ENCODE assay signal across 12 cellular contexts in the genomic region with DNA sequence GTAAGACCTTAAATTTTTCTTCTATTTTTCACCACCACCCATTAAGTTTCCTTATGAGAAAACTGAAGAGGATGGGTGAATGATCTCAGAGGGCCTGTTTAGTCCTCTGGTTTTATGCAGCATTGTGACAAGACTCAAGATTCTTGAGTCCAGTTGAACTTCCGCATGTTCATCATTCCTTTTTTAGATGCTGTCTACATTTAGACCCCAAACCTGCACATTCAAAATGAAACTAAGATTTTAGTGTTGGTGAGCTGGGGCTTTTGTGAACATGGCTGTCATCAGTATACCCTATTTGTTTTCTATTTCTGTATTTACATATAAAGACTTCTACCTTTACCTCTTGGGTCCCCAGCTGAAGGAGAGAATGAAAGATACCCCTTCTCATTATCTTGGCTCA. TPM values are rescaled to one million over a fixed set of nuclear protein-coding genes. Genes with fewer than 3 reads are reported as not detected.
DNase-seq lines count a peak whose midpoint lies in the region; ATAC-seq and TF ChIP-seq lines count a peak whose summit lies in the region.
"Had no signal": no experiment of that assay in that cellular context is flagged by ENCODE, and none has a peak within 500 bp of the region (broad histone marks: within the 10 kb centered on the region; RNA-seq: fewer than 3 reads in every experiment).

No MANE protein-coding gene starts in this region.

- TF ChIP-seq CTCF in GM20000 (IDR thresholded peaks at IDR 0.05; ENCODE audit: extremely low read depth, missing control alignments) (no peak), VCaP (conservative IDR thresholded peaks at IDR 0.05) (no peak)
- no peak for TF ChIP-seq CTCF in CD8-positive, alpha-beta T cell (IDR thresholded peaks at IDR 0.05)

- intact Hi-C loops in right cardiac atrium (cut with DNase I), result loop anchor here in 3 of 4 donors (2.0 to 5.0 kb wide), 2 partner anchors 179 kb away; no protein-coding TSS in a partner anchor
- intact Hi-C loops in CD8-positive, alpha-beta T cell (cut with DNase I, micrococcal nuclease), result loop anchor here in 1 of 2 experiments (5.0 kb wide), 1 partner anchor 429 kb away; no protein-coding TSS in a partner anchor

- ATAC-seq in GM18517 (IDR thresholded peaks at IDR 0.05; ENCODE audit: unreplicated experiment), result peak; percentile 82
- ATAC-seq in HG03064 (IDR thresholded peaks at IDR 0.05; ENCODE audit: low read depth, unreplicated experiment), result peak; percentile 51
- ATAC-seq in right cardiac atrium, result no peak
- ATAC-seq in CD8-positive, alpha-beta T cell, result no peak

- peaks cover 23% of the 10 kb centered on the region for H3K4me1 Mint-ChIP-seq in CD8-positive, alpha-beta T cell (ENCODE audit: low read depth)

- peak; percentile 80 for DNase-seq in GM20000 (ENCODE audit: low spot score)
- no peak for DNase-seq in right cardiac atrium
- no peak for DNase-seq in T1000 (lab: John Stamatoyannopoulos, UW)
- DNase-seq in CD8-positive, alpha-beta T cell, result no peak
- DNase-seq in stimulated activated CD4-positive, alpha-beta T cell treated with anti-CD3 and anti-CD28 coated beads, Interleukin-2, amount 100 ng/mL, for 48 hours, result no peak
- DNase-seq: activated naive CD4-positive, alpha-beta T cell treated with Interleukin-2 at 50 U/mL for 16 hours; DMS153 had no signal

- POLR2A ChIA-PET in CD8-positive, alpha-beta T cell (lab: Charles Lee), result interaction anchor here (0.7 to 1.7 kb wide), 2 partner anchors 21 to 180 kb away, joined by 3 to 8 read pairs; no protein-coding TSS in a partner anchor

- H3K27ac Mint-ChIP-seq in CD8-positive, alpha-beta T cell, result no peak overlapping the region

- H3K27ac ChIP-seq in VCaP (peak overlapping the region; percentile 77), right cardiac atrium (ENCODE audit: low read length) (no peak overlapping the region)
- H3K27ac ChIP-seq in CD8-positive, alpha-beta T cell (ENCODE audit: low read depth, low read length), result no peak overlapping the region

- H3K36me3 Mint-ChIP-seq in CD8-positive, alpha-beta T cell, result no peaks in the 10 kb centered on the region

- WGBS in right cardiac atrium, result 97% methylated on average over 1 of the region's 1 CpG

- H3K4me3 Mint-ChIP-seq in CD8-positive, alpha-beta T cell, result no peak overlapping the region

- no peaks in the 10 kb centered on the region for H3K4me1 ChIP-seq in right cardiac atrium (ENCODE audit: control insufficient read depth, insufficient read depth, low read length)
- H3K4me1 ChIP-seq in CD8-positive, alpha-beta T cell (ENCODE audit: insufficient read depth, low read length), result peaks cover 21% of the 10 kb centered on the region

- H3K4me3 ChIP-seq in right cardiac atrium (ENCODE audit: low read length), result no peak overlapping the region
- H3K4me3 ChIP-seq in CD8-positive, alpha-beta T cell (ENCODE audit: low read depth, low read length), result no peak overlapping the region

- H3K9me3 Mint-ChIP-seq in CD8-positive, alpha-beta T cell, result no peaks in the 10 kb centered on the region

- H3K36me3 ChIP-seq in CD8-positive, alpha-beta T cell (ENCODE audit: insufficient read depth, low read length), result no peaks in the 10 kb centered on the region

- H3K27me3 Mint-ChIP-seq in CD8-positive, alpha-beta T cell (ENCODE audit: low read depth), result no peaks in the 10 kb centered on the region

- no peaks in the 10 kb centered on the region for H3K27me3 ChIP-seq in right cardiac atrium (ENCODE audit: control insufficient read depth, insufficient read depth)
- no peaks in the 10 kb centered on the region for H3K27me3 ChIP-seq in CD8-positive, alpha-beta T cell (ENCODE audit: insufficient read depth, low read length)

- no peaks in the 10 kb centered on the region for H3K9me3 ChIP-seq in right cardiac atrium (ENCODE audit: control insufficient read depth, low read length)
- no peaks in the 10 kb centered on the region for H3K9me3 ChIP-seq in CD8-positive, alpha-beta T cell (ENCODE audit: low read length)

- CTCF ChIA-PET in CD8-positive, alpha-beta T cell (lab: Charles Lee), result interaction anchor here (1.2 to 11.4 kb wide), 5 partner anchors 9 to 594 kb away, joined by 3 to 377 read pairs (median 11); no protein-coding TSS in a partner anchor

RNA-seq across cellular contexts. Expression of gene NET1, which starts 31.1 kb away (rescaled TPM):
- total RNA-seq in right cardiac atrium, result 10 to 100 TPM; 16.2 to 26.6 (median 20.8) TPM
- 6.7 TPM for polyA plus RNA-seq in right cardiac atrium
- total RNA-seq in CD8-positive, alpha-beta T cell, result 10 to 100 TPM; 12.6 to 16.7 TPM

RNA-seq across cellular contexts. Expression of gene TUBAL3, which starts 38.8 kb away (rescaled TPM):
- 1 to 10 TPM in 3 of 4 donors, under 1 TPM in 1; 0.66 to 1.7 (median 1.0) TPM for total RNA-seq in right cardiac atrium
- 0.43 TPM for polyA plus RNA-seq in right cardiac atrium
- not detected for total RNA-seq in CD8-positive, alpha-beta T cell
- total RNA-seq: posterior vena cava had no signal

RNA-seq across cellular contexts. Expression of gene CALML5, which starts 55.9 kb away (rescaled TPM):
- total RNA-seq in right cardiac atrium, result not detected
- not detected for polyA plus RNA-seq in right cardiac atrium
- not detected for total RNA-seq in CD8-positive, alpha-beta T cell
- total RNA-seq: kidney epithelial cell, posterior vena cava had no signal

Comparison
In these comparisons a context has a peak if more than half of its experiments do, and no peak if none do; other contexts are left out.
1. ATAC-seq: peak in GM18517 (single experiment) and HG03064 (single experiment); none in right cardiac atrium (0 of 2) and CD8-positive, alpha-beta T cell (single experiment).